In genomic region chr10:2619472-2619871, GRCh38 we compare ENCODE assay signal across 9 cellular contexts.
DNase-seq lines count a peak whose midpoint lies in the region; ATAC-seq and TF ChIP-seq lines count a peak whose summit lies in the region.
"Had no signal": no experiment of that assay in that cellular context is flagged by ENCODE, and none has a peak within 500 bp of the region (broad histone marks: within the 10 kb centered on the region; RNA-seq: fewer than 3 reads in every experiment).

No MANE protein-coding gene starts in this region.

- in situ Hi-C loops in Panc1 (cut with HindIII; ENCODE audit: low pct_unique_long_range_greater_than_20kb, low sequenced_read_pairs): no loop called here

- H3K4me1 ChIP-seq in Panc1 (ENCODE audit: control insufficient read depth, insufficient read depth, low read length): no peaks in the 10 kb centered on the region

- no peak for ATAC-seq in Panc1

- H3K4me3 ChIP-seq in GM12864 (ENCODE audit: low read depth, low read length) (no peak overlapping the region), Panc1 (ENCODE audit: low read depth in 2 of 2, low read length in 2 of 2) (no peak overlapping the region), kidney epithelial cell (ENCODE audit: low read depth, low read length) (no peak overlapping the region)

- TF ChIP-seq CTCF in GM12864 (IDR thresholded peaks at IDR 0.05; ENCODE audit: low read depth, low read length, missing control alignments): peak; percentile 44
- peak; percentile 75 for TF ChIP-seq CTCF in Panc1 (IDR thresholded peaks at IDR 0.05)
- peak; percentile 78 for TF ChIP-seq CTCF in kidney epithelial cell (IDR thresholded peaks at IDR 0.05; ENCODE audit: insufficient read depth, low read length, poor library complexity, severe bottlenecking)

- CTCF ChIA-PET in Panc1 (lab: Charles Lee): no interaction called here

- H3K9me3 ChIP-seq in Panc1 (ENCODE audit: control insufficient read depth, insufficient read depth, low read depth, low read length): no peaks in the 10 kb centered on the region

- H3K27me3 ChIP-seq in Panc1 (ENCODE audit: control insufficient read depth, insufficient read depth, low read length) (no peaks in the 10 kb centered on the region), kidney epithelial cell (ENCODE audit: control insufficient read depth, insufficient read depth, low read length) (no peaks in the 10 kb centered on the region)

- BruUV-seq in Panc1 (replicated peaks; lab: Mats Ljungman, UMichigan): no TSS peak

- POLR2A ChIA-PET in Panc1 (lab: Charles Lee): no interaction called here

- no peaks in the 10 kb centered on the region for H3K36me3 ChIP-seq in Panc1 (ENCODE audit: control insufficient read depth, insufficient read depth, low read length)
- H3K36me3 ChIP-seq in kidney epithelial cell (ENCODE audit: control insufficient read depth, insufficient read depth, low read length): no peaks in the 10 kb centered on the region

- intact Hi-C loops in Panc1 (cut with micrococcal nuclease; ENCODE audit: unreplicated experiment): no loop called here

- H3K27ac ChIP-seq in Panc1 (ENCODE audit: low read length): no peak overlapping the region

- DNase-seq in GM12864 (ENCODE audit: low read depth) (no peak), M059J (ENCODE audit: low read depth) (peak; percentile 2), Panc1 (ENCODE audit: low read depth, low spot score) (peak; percentile 5), kidney epithelial cell (ENCODE audit: low read depth) (no peak), NCI-H510A treated with DMSO at 0.1 percent for 48 hours (lab: John Stamatoyannopoulos, UW) (no peak)
- DNase-seq in stimulated activated CD4-positive, alpha-beta T cell treated with anti-CD3 and anti-CD28 coated beads, Interleukin-1b, Interleukin-23, amount 100 ng/mL, for 48 hours: no peak
- no peak for DNase-seq in activated CD8-positive, alpha-beta memory T cell treated with anti-CD3 and anti-CD28 coated beads for 24 hours
- DNase-seq: aorta, T-helper 9 cell had no signal

Comparison
In these comparisons a context has a peak if more than half of its experiments do, and no peak if none do; other contexts are left out.
1. DNase-seq: peak in M059J (single experiment) and Panc1 (single experiment); none in GM12864 (single experiment), kidney epithelial cell (single experiment), stimulated activated CD4-positive, alpha-beta T cell treated with anti-CD3 and anti-CD28 coated beads, Interleukin-1b, Interleukin-23, amount 100 ng/mL, for 48 hours (single experiment), NCI-H510A treated with DMSO at 0.1 percent for 48 hours (single experiment) and activated CD8-positive, alpha-beta memory T cell treated with anti-CD3 and anti-CD28 coated beads for 24 hours (single experiment).
2. Peak in every context shown above with its lines, with median percentiles within 50 percentile points of each other: CTCF ChIP-seq.